ENCODE assay signal across 9 cellular contexts in the genomic region with DNA sequence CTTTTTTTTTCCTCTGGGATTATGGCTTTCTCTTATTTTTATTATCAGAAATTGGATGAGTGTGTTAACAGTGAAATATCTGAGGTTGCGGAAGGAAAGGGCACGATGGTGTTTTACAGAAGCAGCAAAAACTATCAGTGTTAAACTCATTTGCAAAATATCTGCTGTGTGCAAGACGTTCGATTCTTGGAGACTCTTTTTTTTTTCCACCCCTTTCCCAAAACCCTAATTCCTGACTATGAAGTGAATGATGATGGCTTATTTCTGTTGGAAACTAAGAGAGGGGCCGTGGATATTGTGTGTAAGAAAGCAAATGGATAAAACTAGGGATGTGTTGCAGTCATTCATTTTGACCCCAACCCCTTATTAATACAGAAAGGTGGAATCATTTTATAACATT. TPM values are rescaled to one million over a fixed set of nuclear protein-coding genes. Genes with fewer than 3 reads are reported as not detected.
A peak's percentile ranks its signal among the peaks of the same experiment; 100 is the strongest.
DNase-seq lines count a peak whose midpoint lies in the region; TF ChIP-seq lines count a peak whose summit lies in the region.
"Had no signal": no experiment of that assay in that cellular context is flagged by ENCODE, and none has a peak within 500 bp of the region (broad histone marks: within the 10 kb centered on the region; RNA-seq: fewer than 3 reads in every experiment).

No MANE protein-coding gene starts in this region.

- peaks cover 0 to 1% (median 0%) of the 10 kb centered on the region in 5 donors for H3K9me3 Mint-ChIP-seq in CD8-positive, alpha-beta memory T cell

- CTCF ChIA-PET in CD8-positive, alpha-beta memory T cell (lab: Charles Lee): no interaction called here
- CTCF ChIA-PET in HEK293T (lab: Yijun Ruan, JAX): interaction anchor here (1.2 kb wide), 1 partner anchor 103 kb away, joined by 4 read pairs; no protein-coding TSS in a partner anchor

- peaks cover 0 to 13% (median 9%) of the 10 kb centered on the region in 3 donors for H3K4me1 Mint-ChIP-seq in CD8-positive, alpha-beta memory T cell

- DNase-seq in CD8-positive, alpha-beta memory T cell: no peak
- no peak for DNase-seq in SK-N-MC (ENCODE audit: low read depth, low spot score)
- peak; percentile 11 for DNase-seq in fibroblast of the aortic adventitia (ENCODE audit: low read depth)
- no peak for DNase-seq in NCI-H748 treated with DMSO at 0.1 percent for 48 hours (lab: John Stamatoyannopoulos, UW)
- DNase-seq in HEK293T (ENCODE audit: extremely low spot score): no peak
- DNase-seq in NCI-H2029 (lab: John Stamatoyannopoulos, UW): no peak
- DNase-seq in foreskin melanocyte: no peak

- peaks cover 10 to 25% of the 10 kb centered on the region in 2 donors for H3K27me3 Mint-ChIP-seq in CD8-positive, alpha-beta memory T cell

- H3K4me3 ChIP-seq in CD8-positive, alpha-beta memory T cell (ENCODE audit: low read length): peak overlapping the region; percentile 40
- H3K4me3 ChIP-seq in SK-N-MC (peak overlapping the region; percentile 84), fibroblast of the aortic adventitia (ENCODE audit: low read depth, low read length) (peak overlapping the region; percentile 89), rectal smooth muscle tissue (ENCODE audit: low read length) (peak overlapping the region; percentile 80)

- no peaks in the 10 kb centered on the region for H3K36me3 Mint-ChIP-seq in CD8-positive, alpha-beta memory T cell

- H3K9me3 ChIP-seq in CD8-positive, alpha-beta memory T cell (ENCODE audit: low read length): no peaks in the 10 kb centered on the region
- H3K9me3 ChIP-seq in SK-N-MC (ENCODE audit: low read depth, low read length): no peaks in the 10 kb centered on the region

- no peaks in the 10 kb centered on the region for H3K27me3 ChIP-seq in CD8-positive, alpha-beta memory T cell (ENCODE audit: insufficient read depth, low read length, poor library complexity, severe bottlenecking)
- no peaks in the 10 kb centered on the region for H3K27me3 ChIP-seq in rectal smooth muscle tissue (ENCODE audit: control insufficient read depth, insufficient read depth, low read length)

- H3K9ac ChIP-seq in SK-N-MC (ENCODE audit: insufficient read length) (peak overlapping the region; percentile 71), rectal smooth muscle tissue (ENCODE audit: low read length) (no peak overlapping the region)

- no peak for TF ChIP-seq CTCF in fibroblast of the aortic adventitia (IDR thresholded peaks at IDR 0.05; ENCODE audit: insufficient read depth, low read length)

- H3K4me1 ChIP-seq in CD8-positive, alpha-beta memory T cell (ENCODE audit: insufficient read depth, low read length): no peaks in the 10 kb centered on the region
- H3K4me1 ChIP-seq in rectal smooth muscle tissue (ENCODE audit: control insufficient read depth, insufficient read depth, low read length): no peaks in the 10 kb centered on the region

- POLR2A ChIA-PET in CD8-positive, alpha-beta memory T cell (lab: Charles Lee): no interaction called here
- POLR2A ChIA-PET in HEK293T (lab: Yijun Ruan, JAX): no interaction called here

- no peaks in the 10 kb centered on the region for H3K36me3 ChIP-seq in CD8-positive, alpha-beta memory T cell (ENCODE audit: insufficient read depth, low read length)
- H3K36me3 ChIP-seq in SK-N-MC (ENCODE audit: insufficient read depth, low read length) (no peaks in the 10 kb centered on the region), rectal smooth muscle tissue (ENCODE audit: control insufficient read depth, insufficient read depth, low read length) (no peaks in the 10 kb centered on the region)

- no peak overlapping the region for H3K27ac ChIP-seq in CD8-positive, alpha-beta memory T cell (ENCODE audit: low read depth, low read length)
- H3K27ac ChIP-seq in SK-N-MC (0 out of 2 replicates have a peak overlapping the region, but pooled peaks have one; percentile 23), rectal smooth muscle tissue (ENCODE audit: low read depth, low read length) (no peak overlapping the region)

- H3K4me3 Mint-ChIP-seq in CD8-positive, alpha-beta memory T cell: peak overlapping the region in 5 of 7 donors; percentile 72 to 81 (median 73)

- no peak overlapping the region for H3K27ac Mint-ChIP-seq in CD8-positive, alpha-beta memory T cell

TF ChIP-seq in HEK293T, 16 proteins besides CTCF, POLR2A, EP300 and RAD21:
- TF ChIP-seq FOXA1 (IDR thresholded peaks at IDR 0.05): no peak
- no peak for TF ChIP-seq SUZ12 (IDR thresholded peaks at IDR 0.05)
- no peak for TF ChIP-seq L3MBTL2 (conservative IDR thresholded peaks at IDR 0.05)
- no peak for TF ChIP-seq TARDBP (IDR thresholded peaks at IDR 0.05)
- no peak for TF ChIP-seq BHLHE40 (IDR thresholded peaks at IDR 0.05; ENCODE audit: borderline replicate concordance)
- no peak for TF ChIP-seq ZNF384 (IDR thresholded peaks at IDR 0.05)
- TF ChIP-seq NFRKB (IDR thresholded peaks at IDR 0.05): no peak
- TF ChIP-seq FOXK2 (IDR thresholded peaks at IDR 0.05): no peak
- no peak for TF ChIP-seq SP1 (IDR thresholded peaks at IDR 0.05)
- TF ChIP-seq, protein P1, sequence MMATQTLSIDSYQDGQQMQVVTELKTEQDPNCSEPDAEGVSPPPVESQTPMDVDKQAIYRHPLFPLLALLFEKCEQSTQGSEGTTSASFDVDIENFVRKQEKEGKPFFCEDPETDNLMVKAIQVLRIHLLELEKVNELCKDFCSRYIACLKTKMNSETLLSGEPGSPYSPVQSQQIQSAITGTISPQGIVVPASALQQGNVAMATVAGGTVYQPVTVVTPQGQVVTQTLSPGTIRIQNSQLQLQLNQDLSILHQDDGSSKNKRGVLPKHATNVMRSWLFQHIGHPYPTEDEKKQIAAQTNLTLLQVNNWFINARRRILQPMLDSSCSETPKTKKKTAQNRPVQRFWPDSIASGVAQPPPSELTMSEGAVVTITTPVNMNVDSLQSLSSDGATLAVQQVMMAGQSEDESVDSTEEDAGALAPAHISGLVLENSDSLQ (IDR thresholded peaks at IDR 0.05): no peak
- TF ChIP-seq LEF1 (IDR thresholded peaks at IDR 0.05; ENCODE audit: borderline replicate concordance): no peak
- TF ChIP-seq ELF4 (IDR thresholded peaks at IDR 0.05): no peak
- no peak for TF ChIP-seq FOXM1 (IDR thresholded peaks at IDR 0.05; ENCODE audit: borderline replicate concordance)
- no peak for TF ChIP-seq ARNT (IDR thresholded peaks at IDR 0.05)
- no peak for TF ChIP-seq HDGF (IDR thresholded peaks at IDR 0.05; ENCODE audit: borderline replicate concordance)
- no peak for TF ChIP-seq CTBP1 (IDR thresholded peaks at IDR 0.05; ENCODE audit: borderline replicate concordance)

RNA-seq across cellular contexts. Expression of a gene that starts 0.7 kb away (rescaled TPM):
- not detected for total RNA-seq in CD8-positive, alpha-beta memory T cell
- polyA plus RNA-seq in CD8-positive, alpha-beta memory T cell: not detected
- total RNA-seq in fibroblast of the aortic adventitia (ENCODE audit: low replicate concordance): 5.9 and 19.4 TPM in 2 replicates
- total RNA-seq: T-helper 1 cell treated with Interleukin-12 subunit alpha and Interleukin-12 subunit beta and Interleukin-4 antibody, amounts not matched to agents 30 ng/mL and 1 ng/mL, for 36 hours had no signal
